ENCODE assay signal across 8 cellular contexts in the genomic region with DNA sequence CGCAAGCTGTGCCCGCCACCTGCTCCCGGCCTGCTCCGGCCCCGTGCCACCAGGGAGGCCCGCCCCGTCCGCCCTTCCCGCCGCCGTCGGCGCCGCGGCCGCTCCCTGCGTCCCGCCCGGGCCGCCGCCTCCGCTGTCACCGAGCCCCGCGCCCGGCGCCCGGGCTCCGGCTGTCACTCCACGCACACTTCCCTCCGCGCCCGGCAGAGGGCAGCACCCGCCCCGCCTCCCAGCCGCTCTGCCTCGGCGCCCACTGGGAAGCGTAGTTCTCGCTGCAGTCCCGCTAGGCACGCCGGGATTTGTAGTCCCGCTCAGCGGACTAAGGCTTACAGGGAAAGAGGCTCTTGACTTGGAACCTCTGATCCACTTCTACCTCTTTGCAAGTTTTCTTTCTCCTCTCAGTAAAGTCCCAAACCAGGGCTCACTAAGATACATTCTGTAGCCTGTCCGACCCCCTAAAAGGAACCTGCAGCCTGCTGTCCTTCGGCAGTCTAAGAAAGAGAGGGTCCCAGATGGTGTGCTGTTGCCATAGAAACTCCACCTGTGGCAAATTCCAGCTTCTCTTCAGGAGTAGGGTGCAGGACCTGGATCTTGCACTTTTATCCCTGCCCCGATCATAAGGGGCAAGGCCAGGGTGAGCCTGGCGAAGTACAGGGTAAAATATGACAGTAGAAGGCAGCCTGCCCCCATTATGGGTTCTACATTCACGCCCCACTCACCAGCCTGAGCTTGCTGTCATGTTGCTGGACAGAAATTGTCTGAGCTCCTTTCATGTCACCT. TPM values are rescaled to one million over a fixed set of nuclear protein-coding genes. Genes with fewer than 3 reads are reported as not detected.
DNase-seq lines count a peak whose midpoint lies in the region; ATAC-seq, FAIRE-seq and TF ChIP-seq lines count a peak whose summit lies in the region.

TFEB (minus strand) TSS at position 182 of the 780 bp plus-strand sequence. CDS start 44,395 bp downstream, outside the sequence.

- no peaks in the 10 kb centered on the region for H4K20me1 ChIP-seq in MM.1S (ENCODE audit: insufficient read depth, low read length)

- H3F3A ChIP-seq in MM.1S (ENCODE audit: insufficient read depth, low read length): peaks cover 19% of the 10 kb centered on the region

- ATAC-seq in gastroesophageal sphincter: peak; percentile 87

- H3K79me2 ChIP-seq in MM.1S (ENCODE audit: low read length): peaks cover 31% of the 10 kb centered on the region

- peak within 1 kb of the TSS; percentile 83 for H2AFZ ChIP-seq in MM.1S (ENCODE audit: low read length)

- CTCF ChIA-PET in activated naive CD4-positive, alpha-beta T cell treated with anti-CD3 and anti-CD28 coated beads for 36 hours (lab: Charles Lee): interaction anchor here (0.7 to 2.2 kb wide), 6 partner anchors 15 to 416 kb away, joined by 3 to 7 read pairs (median 3); partner anchors contain the start of gene TOMM6

- peak within 1 kb of the TSS; percentile 70; the same call in 1 of the 2 replicates for H3K9ac ChIP-seq in MM.1S (ENCODE audit: low read length)

- H3K4me3 ChIP-seq in HAP-1 (peak within 1 kb of the TSS; percentile 57), MM.1S (ENCODE audit: low read length) (peak within 1 kb of the TSS; percentile 74), gastroesophageal sphincter (peak within 1 kb of the TSS; percentile 64 to 99)

- DNase-seq in HAP-1 (ENCODE audit: low spot score in 2 of 2) (peak; percentile 78 to 95), MM.1S (peak; percentile 86), SK-MEL-5 (ENCODE audit: low read depth, low spot score) (peak; percentile 90), non-pigmented ciliary epithelial cell (ENCODE audit: low read depth) (peak; percentile 71), superior temporal gyrus (ENCODE audit: extremely low spot score) (peak; percentile 96)
- DNase-seq in activated naive CD4-positive, alpha-beta T cell treated with anti-CD3 and anti-CD28 coated beads for 36 hours: peak; percentile 96

- H3K27me3 ChIP-seq in HAP-1 (ENCODE audit: low read depth): no peaks in the 10 kb centered on the region
- H3K27me3 ChIP-seq in MM.1S (replicated peaks; ENCODE audit: insufficient read depth, low read length): no peaks in the 10 kb centered on the region; the same call in 1 of the 2 replicates
- H3K27me3 ChIP-seq in gastroesophageal sphincter: no peaks in the 10 kb centered on the region

- TF ChIP-seq EP300 in gastroesophageal sphincter (IDR thresholded peaks at IDR 0.05): no peak

- H3K27ac Mint-ChIP-seq in activated naive CD4-positive, alpha-beta T cell treated with anti-CD3 and anti-CD28 coated beads for 36 hours: no peak within 1 kb of the TSS

- peak in 1 of 2 donors; percentile 75 for TF ChIP-seq POLR2A in gastroesophageal sphincter (IDR thresholded peaks at IDR 0.05)

- H3K9me3 ChIP-seq in HAP-1 (no peaks in the 10 kb centered on the region), MM.1S (replicated peaks; ENCODE audit: insufficient read depth, low read length) (no peaks in the 10 kb centered on the region), gastroesophageal sphincter (no peaks in the 10 kb centered on the region)

- peaks cover 21% of the 10 kb centered on the region for H3K4me1 Mint-ChIP-seq in activated naive CD4-positive, alpha-beta T cell treated with anti-CD3 and anti-CD28 coated beads for 36 hours (ENCODE audit: low read depth)

- H3K36me3 Mint-ChIP-seq in activated naive CD4-positive, alpha-beta T cell treated with anti-CD3 and anti-CD28 coated beads for 36 hours (ENCODE audit: low read depth): no peaks in the 10 kb centered on the region

- H3K27ac ChIP-seq in MM.1S (ENCODE audit: low read length) (peak within 1 kb of the TSS; percentile 31; the same call in 1 of the 2 replicates), gastroesophageal sphincter (peak within 1 kb of the TSS; percentile 89 to 99 (median 92))

- peak; percentile 76 for FAIRE-seq in G401.6 (lab: Jason Lieb, UNC)

- H3K36me3 ChIP-seq in HAP-1 (replicated peaks): no peaks in the 10 kb centered on the region; the same call in 1 of the 2 replicates
- H3K36me3 ChIP-seq in MM.1S (replicated peaks; ENCODE audit: insufficient read depth, low read length): no peaks in the 10 kb centered on the region
- H3K36me3 ChIP-seq in gastroesophageal sphincter: no peaks in the 10 kb centered on the region

- intact Hi-C loops in activated naive CD4-positive, alpha-beta T cell treated with anti-CD3 and anti-CD28 coated beads for 36 hours (cut with micrococcal nuclease): loop anchor here (1.0 to 5.0 kb wide), 7 partner anchors 29 to 827 kb away; partner anchors contain the start of genes PRICKLE4, TAF8, TOMM6 and UBR2

- peak within 1 kb of the TSS; percentile 73 for H3K4me2 ChIP-seq in MM.1S (ENCODE audit: low read depth, low read length)

- in situ Hi-C loops in HAP-1 (cut with MboI; ENCODE audit: low sequenced_read_pairs): no loop called here
- in situ Hi-C loops in SK-MEL-5 (cut with HindIII; ENCODE audit: low pct_unique_long_range_greater_than_20kb, low sequenced_read_pairs): no loop called here

- no peaks in the 10 kb centered on the region for H3K9me3 Mint-ChIP-seq in activated naive CD4-positive, alpha-beta T cell treated with anti-CD3 and anti-CD28 coated beads for 36 hours

- H3K27me3 Mint-ChIP-seq in activated naive CD4-positive, alpha-beta T cell treated with anti-CD3 and anti-CD28 coated beads for 36 hours (ENCODE audit: low read depth): no peaks in the 10 kb centered on the region

- peak within 1 kb of the TSS; percentile 72 for H3K4me3 Mint-ChIP-seq in activated naive CD4-positive, alpha-beta T cell treated with anti-CD3 and anti-CD28 coated beads for 36 hours

- peak; percentile 76 for TF ChIP-seq CTCF in MM.1S (IDR thresholded peaks at IDR 0.05; ENCODE audit: low read length)
- peak in 3 of 4 experiments; percentile 89 to 97 (median 96) for TF ChIP-seq CTCF in gastroesophageal sphincter (IDR thresholded peaks at IDR 0.05)

- peaks cover 5% of the 10 kb centered on the region for H3K4me1 ChIP-seq in HAP-1
- H3K4me1 ChIP-seq in MM.1S (ENCODE audit: low read length): peaks cover 20% of the 10 kb centered on the region
- H3K4me1 ChIP-seq in gastroesophageal sphincter: peaks cover 0 to 42% (median 11%) of the 10 kb centered on the region in 3 donors

- no peaks in the 10 kb centered on the region for H3K9me2 ChIP-seq in MM.1S (replicated peaks; ENCODE audit: insufficient read depth, low read length)

- WGBS in gastroesophageal sphincter (ENCODE audit: low coverage in 1 of 2), 2 donors: 18 to 86% methylated on average over 1 to 16 of the region's 50 CpGs

RNA-seq across cellular contexts. Expression of gene TFEB, which starts in this region (rescaled TPM):
- 1.9 and 3.7 TPM in 2 replicates for total RNA-seq in SK-MEL-5 (2014; rRNA removed; shearing (Covaris generic))
- polyA plus RNA-seq in SK-MEL-5 (2015; cell fraction: cytosol; rRNA removed): 2.9 and 3.4 TPM in 2 replicates
- polyA plus RNA-seq in SK-MEL-5 (2015; cell fraction: nucleus; rRNA removed): 3.5 and 12.5 TPM in 2 replicates
- 1 to 10 TPM; 5.7 to 7.9 TPM for total RNA-seq in activated naive CD4-positive, alpha-beta T cell treated with anti-CD3 and anti-CD28 coated beads for 36 hours
- total RNA-seq in gastroesophageal sphincter: 10 to 100 TPM; 16.6 to 42.8 (median 26.1) TPM

Comparison
In these comparisons a context has a peak if more than half of its experiments do, and no peak if none do; other contexts are left out.
1. Peak in every context shown above with its lines: DNase-seq, ATAC-seq, H3K4me3 ChIP-seq and H3K27ac ChIP-seq.